In genomic region chrX:135389717-135390116, GRCh38 we compare ENCODE assay signal across 1 cellular context.
TF ChIP-seq lines count a peak whose summit lies in the region.

No MANE protein-coding gene starts in this region.

TF ChIP-seq in HepG2, 621 proteins besides CTCF, POLR2A, EP300 and RAD21:
- TF ChIP-seq CBX2 (IDR thresholded peaks at IDR 0.05; ENCODE audit: low read depth, low read length) (no peak), CBX2 (CRISPR knock-in tag; IDR thresholded peaks at IDR 0.05; ENCODE audit: low read depth) (no peak), ATF7 (IDR thresholded peaks at IDR 0.05) (peak; percentile 65), ATF7 (CRISPR knock-in tag; IDR thresholded peaks at IDR 0.05) (no peak), CEBPB (IDR thresholded peaks at IDR 0.05; ENCODE audit: borderline replicate concordance, low read depth, low read length) (peak; percentile 74), ZBTB21 (CRISPR knock-in tag; IDR thresholded peaks at IDR 0.05) (peak; percentile 72), RBM22 (optimal IDR thresholded peaks at IDR 0.05; ENCODE audit: low read length) (no peak), CEBPG (CRISPR knock-in tag; IDR thresholded peaks at IDR 0.05) (peak; percentile 54), ZNF644 (CRISPR knock-in tag; IDR thresholded peaks at IDR 0.05; ENCODE audit: low read depth) (peak; percentile 27; the same call in 1 of the 2 replicates), SMARCE1 (IDR thresholded peaks at IDR 0.05; ENCODE audit: borderline replicate concordance) (no peak), THAP11 (CRISPR knock-in tag; IDR thresholded peaks at IDR 0.05) (0 out of 2 replicates have a peak, but pooled peaks have one; percentile 24), NFYC (CRISPR knock-in tag; IDR thresholded peaks at IDR 0.05) (no peak), FOSL2 (CRISPR knock-in tag; IDR thresholded peaks at IDR 0.05) (peak; percentile 90), ZFP91 (CRISPR knock-in tag; IDR thresholded peaks at IDR 0.05; ENCODE audit: borderline replicate concordance) (no peak), ZNF558 (CRISPR knock-in tag; IDR thresholded peaks at IDR 0.05; ENCODE audit: borderline replicate concordance) (no peak), CREB1 (IDR thresholded peaks at IDR 0.05) (0 out of 2 replicates have a peak, but pooled peaks have one; percentile 47), CREB1 (CRISPR knock-in tag; IDR thresholded peaks at IDR 0.05) (no peak), LCORL (IDR thresholded peaks at IDR 0.05) (no peak), LCORL (CRISPR knock-in tag; IDR thresholded peaks at IDR 0.05) (no peak), ATF4 (CRISPR knock-in tag; IDR thresholded peaks at IDR 0.05) (peak in 1 of 2 experiments; percentile 96; a peak in 2 of 4 replicates), SMAD9 (CRISPR knock-in tag; IDR thresholded peaks at IDR 0.05) (no peak)
- TF ChIP-seq, protein P1, sequence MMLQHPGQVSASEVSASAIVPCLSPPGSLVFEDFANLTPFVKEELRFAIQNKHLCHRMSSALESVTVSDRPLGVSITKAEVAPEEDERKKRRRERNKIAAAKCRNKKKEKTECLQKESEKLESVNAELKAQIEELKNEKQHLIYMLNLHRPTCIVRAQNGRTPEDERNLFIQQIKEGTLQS (CRISPR knock-in tag; IDR thresholded peaks at IDR 0.05), result peak; percentile 81
- TF ChIP-seq, protein P2, sequence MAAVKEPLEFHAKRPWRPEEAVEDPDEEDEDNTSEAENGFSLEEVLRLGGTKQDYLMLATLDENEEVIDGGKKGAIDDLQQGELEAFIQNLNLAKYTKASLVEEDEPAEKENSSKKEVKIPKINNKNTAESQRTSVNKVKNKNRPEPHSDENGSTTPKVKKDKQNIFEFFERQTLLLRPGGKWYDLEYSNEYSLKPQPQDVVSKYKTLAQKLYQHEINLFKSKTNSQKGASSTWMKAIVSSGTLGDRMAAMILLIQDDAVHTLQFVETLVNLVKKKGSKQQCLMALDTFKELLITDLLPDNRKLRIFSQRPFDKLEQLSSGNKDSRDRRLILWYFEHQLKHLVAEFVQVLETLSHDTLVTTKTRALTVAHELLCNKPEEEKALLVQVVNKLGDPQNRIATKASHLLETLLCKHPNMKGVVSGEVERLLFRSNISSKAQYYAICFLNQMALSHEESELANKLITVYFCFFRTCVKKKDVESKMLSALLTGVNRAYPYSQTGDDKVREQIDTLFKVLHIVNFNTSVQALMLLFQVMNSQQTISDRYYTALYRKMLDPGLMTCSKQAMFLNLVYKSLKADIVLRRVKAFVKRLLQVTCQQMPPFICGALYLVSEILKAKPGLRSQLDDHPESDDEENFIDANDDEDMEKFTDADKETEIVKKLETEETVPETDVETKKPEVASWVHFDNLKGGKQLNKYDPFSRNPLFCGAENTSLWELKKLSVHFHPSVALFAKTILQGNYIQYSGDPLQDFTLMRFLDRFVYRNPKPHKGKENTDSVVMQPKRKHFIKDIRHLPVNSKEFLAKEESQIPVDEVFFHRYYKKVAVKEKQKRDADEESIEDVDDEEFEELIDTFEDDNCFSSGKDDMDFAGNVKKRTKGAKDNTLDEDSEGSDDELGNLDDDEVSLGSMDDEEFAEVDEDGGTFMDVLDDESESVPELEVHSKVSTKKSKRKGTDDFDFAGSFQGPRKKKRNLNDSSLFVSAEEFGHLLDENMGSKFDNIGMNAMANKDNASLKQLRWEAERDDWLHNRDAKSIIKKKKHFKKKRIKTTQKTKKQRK (IDR thresholded peaks at IDR 0.05; ENCODE audit: low read length), result no peak
- TF ChIP-seq, protein P3, sequence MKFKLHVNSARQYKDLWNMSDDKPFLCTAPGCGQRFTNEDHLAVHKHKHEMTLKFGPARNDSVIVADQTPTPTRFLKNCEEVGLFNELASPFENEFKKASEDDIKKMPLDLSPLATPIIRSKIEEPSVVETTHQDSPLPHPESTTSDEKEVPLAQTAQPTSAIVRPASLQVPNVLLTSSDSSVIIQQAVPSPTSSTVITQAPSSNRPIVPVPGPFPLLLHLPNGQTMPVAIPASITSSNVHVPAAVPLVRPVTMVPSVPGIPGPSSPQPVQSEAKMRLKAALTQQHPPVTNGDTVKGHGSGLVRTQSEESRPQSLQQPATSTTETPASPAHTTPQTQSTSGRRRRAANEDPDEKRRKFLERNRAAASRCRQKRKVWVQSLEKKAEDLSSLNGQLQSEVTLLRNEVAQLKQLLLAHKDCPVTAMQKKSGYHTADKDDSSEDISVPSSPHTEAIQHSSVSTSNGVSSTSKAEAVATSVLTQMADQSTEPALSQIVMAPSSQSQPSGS (CRISPR knock-in tag; IDR thresholded peaks at IDR 0.05), result 0 out of 2 replicates have a peak, but pooled peaks have one; percentile 22
- TF ChIP-seq, protein P4, sequence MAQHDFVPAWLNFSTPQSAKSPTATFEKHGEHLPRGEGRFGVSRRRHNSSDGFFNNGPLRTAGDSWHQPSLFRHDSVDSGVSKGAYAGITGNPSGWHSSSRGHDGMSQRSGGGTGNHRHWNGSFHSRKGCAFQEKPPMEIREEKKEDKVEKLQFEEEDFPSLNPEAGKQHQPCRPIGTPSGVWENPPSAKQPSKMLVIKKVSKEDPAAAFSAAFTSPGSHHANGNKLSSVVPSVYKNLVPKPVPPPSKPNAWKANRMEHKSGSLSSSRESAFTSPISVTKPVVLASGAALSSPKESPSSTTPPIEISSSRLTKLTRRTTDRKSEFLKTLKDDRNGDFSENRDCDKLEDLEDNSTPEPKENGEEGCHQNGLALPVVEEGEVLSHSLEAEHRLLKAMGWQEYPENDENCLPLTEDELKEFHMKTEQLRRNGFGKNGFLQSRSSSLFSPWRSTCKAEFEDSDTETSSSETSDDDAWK (CRISPR knock-in tag; IDR thresholded peaks at IDR 0.05), result no peak
